Comparison of ENCODE assay signal across 8 cellular contexts in the genomic region with DNA sequence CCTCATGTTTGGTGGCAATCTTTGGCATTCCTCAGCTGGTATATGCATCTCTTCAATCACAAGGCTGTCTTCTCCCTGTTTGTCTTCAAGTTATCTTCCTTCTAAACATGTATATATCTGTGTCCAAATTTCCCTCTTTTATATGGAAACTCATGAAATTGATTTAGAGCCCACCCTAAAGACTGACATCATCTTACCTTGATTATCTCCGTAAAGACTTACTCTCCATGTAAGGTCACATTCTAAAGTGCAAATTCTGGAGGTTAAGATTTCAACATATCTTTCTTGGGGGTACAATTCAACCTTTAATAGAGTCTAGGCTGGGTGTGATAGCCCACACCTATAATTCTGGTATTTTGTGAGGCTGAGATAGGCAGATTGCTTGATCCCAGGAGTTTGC.
"Had no signal": no experiment of that assay in that cellular context is flagged by ENCODE, and none has a peak within 500 bp of the region (broad histone marks: within the 10 kb centered on the region; RNA-seq: fewer than 3 reads in every experiment).

No MANE protein-coding gene starts in this region.

- H3K4me3 ChIP-seq: GM12878 had no signal

- ATAC-seq: GM12878 had no signal

- FAIRE-seq: G401.6, GM12878, GM12891, GM12892, GM18507, GM19239 had no signal

- DNase-seq: GDM1, GF-D8 had no signal
